8 cellular contexts compared by ENCODE assay signal in genomic region chr12:49567302-49567610, GRCh38. TPM values are rescaled to one million over a fixed set of nuclear protein-coding genes. Genes with fewer than 3 reads are reported as not detected.
DNase-seq lines count a peak whose midpoint lies in the region; TF ChIP-seq lines count a peak whose summit lies in the region.

No MANE protein-coding gene starts in this region.

- DNase-seq in activated naive CD4-positive, alpha-beta T cell treated with anti-CD3 and anti-CD28 coated beads, Interleukin-2, amount 10 ng/mL, durations not matched to agents 7 days and 5 days, result no peak
- DNase-seq in activated naive CD4-positive, alpha-beta T cell treated with anti-CD3 and anti-CD28 coated beads, Interleukin-2, amount 50 U/mL, for 16 hours, result no peak
- DNase-seq in RWPE1 (ENCODE audit: low spot score) (peak; percentile 23), fibroblast of pulmonary artery (ENCODE audit: low read depth) (no peak), prostate gland (ENCODE audit: low spot score) (no peak), HT-29 (ENCODE audit: low spot score) (no peak), NCI-H2081 (lab: John Stamatoyannopoulos, UW) (no peak)
- DNase-seq in activated effector memory CD4-positive, alpha-beta T cell treated with Interleukin-2 at 50 U/mL for 16 hours, result no peak

- no peak for TF ChIP-seq POLR2A in prostate gland (IDR thresholded peaks at IDR 0.05)

- H3K36me3 ChIP-seq in prostate gland, result peaks cover 10 to 21% of the 10 kb centered on the region in 2 donors

- H3K36me3 Mint-ChIP-seq in activated naive CD4-positive, alpha-beta T cell treated with anti-CD3 and anti-CD28 coated beads, Interleukin-2, amount 10 ng/mL, durations not matched to agents 7 days and 5 days, result peaks cover 34% of the 10 kb centered on the region

- H3K4me3 Mint-ChIP-seq in activated naive CD4-positive, alpha-beta T cell treated with anti-CD3 and anti-CD28 coated beads, Interleukin-2, amount 10 ng/mL, durations not matched to agents 7 days and 5 days, result peak overlapping the region; percentile 96

- H3K4me3 ChIP-seq in fibroblast of pulmonary artery (replicated peaks; ENCODE audit: low read depth, low read length), result peak overlapping the region; percentile 99
- peak overlapping the region; percentile 64 to 88 for H3K4me3 ChIP-seq in prostate gland

- TF ChIP-seq CTCF in RWPE1 (conservative IDR thresholded peaks at IDR 0.05; ENCODE audit: low read depth) (no peak), fibroblast of pulmonary artery (IDR thresholded peaks at IDR 0.05; ENCODE audit: low read length, missing control alignments) (no peak), prostate gland (IDR thresholded peaks at IDR 0.05) (no peak)

- POLR2A ChIA-PET in RWPE1 (lab: Yijun Ruan, JAX; ENCODE audit: low non-redundant PET), result interaction anchor here (0.6 to 1.0 kb wide), 4 partner anchors 15 to 280 kb away, joined by 3 to 4 read pairs (median 4); partner anchors contain the start of gene TMBIM6

- H3K27ac ChIP-seq in RWPE1 (peak overlapping the region; percentile 87), prostate gland (peak overlapping the region; percentile 82 to 87)

- no peaks in the 10 kb centered on the region for H3K27me3 Mint-ChIP-seq in activated naive CD4-positive, alpha-beta T cell treated with anti-CD3 and anti-CD28 coated beads, Interleukin-2, amount 10 ng/mL, durations not matched to agents 7 days and 5 days

- CTCF ChIA-PET in activated naive CD4-positive, alpha-beta T cell treated with anti-CD3 and anti-CD28 coated beads, Interleukin-2, amount 10 ng/mL, durations not matched to agents 7 days and 5 days (lab: Charles Lee), result interaction anchor here (1.0 to 6.4 kb wide), 4 partner anchors 13 to 209 kb away, joined by 3 to 42 read pairs (median 5); partner anchors contain the start of gene TMBIM6
- CTCF ChIA-PET in RWPE1 (lab: Yijun Ruan, JAX), result interaction anchor here (0.6 to 1.7 kb wide), 5 partner anchors 13 to 976 kb away, joined by 3 to 8 read pairs (median 4); no protein-coding TSS in a partner anchor

- H3K9me3 ChIP-seq in prostate gland, result no peaks in the 10 kb centered on the region

- 0% methylated on average over 11 of the region's 11 CpGs for WGBS in prostate gland

- H3K9me3 Mint-ChIP-seq in activated naive CD4-positive, alpha-beta T cell treated with anti-CD3 and anti-CD28 coated beads, Interleukin-2, amount 10 ng/mL, durations not matched to agents 7 days and 5 days, result no peaks in the 10 kb centered on the region

- H3K27ac Mint-ChIP-seq in activated naive CD4-positive, alpha-beta T cell treated with anti-CD3 and anti-CD28 coated beads, Interleukin-2, amount 10 ng/mL, durations not matched to agents 7 days and 5 days, result peak overlapping the region; percentile 96

- no peaks in the 10 kb centered on the region for H3K27me3 ChIP-seq in prostate gland (replicated peaks; ENCODE audit: insufficient read depth)

- intact Hi-C loops in prostate gland (cut with DNase I), result no loop called here

- peaks cover 66% of the 10 kb centered on the region for H3K4me1 Mint-ChIP-seq in activated naive CD4-positive, alpha-beta T cell treated with anti-CD3 and anti-CD28 coated beads, Interleukin-2, amount 10 ng/mL, durations not matched to agents 7 days and 5 days

- H3K4me1 ChIP-seq in prostate gland (replicated peaks), result peaks cover 3% of the 10 kb centered on the region

RNA-seq across cellular contexts. Expression of gene MCRS1, which starts 0.7 kb away (rescaled TPM):
- total RNA-seq in prostate gland, result 10 to 100 TPM; 54.1 to 87.0 TPM
- total RNA-seq in HT-29 (2014; rRNA removed; shearing (Covaris generic)), result 124 and 130 TPM in 2 replicates

RNA-seq across cellular contexts. Expression of gene KCNH3, which starts 28.4 kb away (rescaled TPM):
- 1 to 10 TPM; 1.8 to 2.2 TPM for total RNA-seq in prostate gland
- 0.36 TPM in 1 of 2 replicates, not detected in the other for total RNA-seq in HT-29 (2014; rRNA removed; shearing (Covaris generic))

RNA-seq across cellular contexts. Expression of gene FAM186B, which starts 38.2 kb away (rescaled TPM):
- 1 to 10 TPM in 1 of 2 donors, under 1 TPM in 1; 0.23 to 10.0 TPM for total RNA-seq in prostate gland
- total RNA-seq in HT-29 (2014; rRNA removed; shearing (Covaris generic)), result 0.03 and 0.23 TPM in 2 replicates

RNA-seq across cellular contexts. Expression of gene PRPF40B, which starts 56.1 kb away (rescaled TPM):
- 10 to 100 TPM; 13.9 to 31.1 TPM for total RNA-seq in prostate gland
- total RNA-seq in HT-29 (2014; rRNA removed; shearing (Covaris generic)), result 6.4 and 12.3 TPM in 2 replicates
